In genomic region chr10:71939304-71939703, GRCh38 we compare ENCODE assay signal across 1 cellular context.
TF ChIP-seq lines count a peak whose summit lies in the region.

No MANE protein-coding gene starts in this region.

TF ChIP-seq in GM12878, 131 proteins besides CTCF, POLR2A, EP300 and RAD21 (continued from another document):
- no peak for TF ChIP-seq E2F8 (IDR thresholded peaks at IDR 0.05; ENCODE audit: low read depth, partially characterized antibody)
TF ChIP-seq in GM12878: peak in this region for 3.
